10 cellular contexts compared by ENCODE assay signal in the genomic region with DNA sequence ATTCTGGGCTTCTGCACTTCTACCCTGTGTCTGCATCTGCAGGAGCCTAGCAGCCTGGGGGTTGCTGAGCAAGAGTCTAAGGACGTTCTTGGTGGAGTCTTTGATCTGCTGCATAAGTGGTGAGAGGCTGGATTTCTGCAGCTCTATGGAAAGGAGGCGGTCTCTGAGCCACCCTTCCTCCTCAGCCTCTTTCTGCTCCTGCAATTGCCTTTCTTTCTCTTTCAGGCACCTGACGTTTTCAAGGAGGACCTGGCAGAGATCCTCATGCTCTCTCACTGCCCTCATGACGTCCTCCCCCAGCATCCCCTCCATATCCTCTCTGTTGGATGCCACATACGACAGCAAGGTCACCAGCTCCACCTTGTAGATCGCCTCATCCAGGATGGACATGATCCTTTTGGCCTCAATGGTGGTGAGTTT. TPM values are rescaled to one million over a fixed set of nuclear protein-coding genes. Genes with fewer than 3 reads are reported as not detected.
DNase-seq lines count a peak whose midpoint lies in the region; ATAC-seq and TF ChIP-seq lines count a peak whose summit lies in the region.
"Had no signal": no experiment of that assay in that cellular context is flagged by ENCODE, and none has a peak within 500 bp of the region (broad histone marks: within the 10 kb centered on the region; RNA-seq: fewer than 3 reads in every experiment).

No MANE protein-coding gene starts in this region.

- peak; percentile 26 to 32 for ATAC-seq in activated T-cell treated with anti-CD3 and anti-CD28 coated beads, Interleukin-2, amount 50 U/mL, for 4 hours

- H3K27me3 Mint-ChIP-seq in activated T-cell treated with anti-CD3 and anti-CD28 coated beads, Interleukin-2, amount 50 U/mL, for 4 hours (ENCODE audit: low read depth): no peaks in the 10 kb centered on the region
- H3K27me3 Mint-ChIP-seq in activated T-helper 1 cell treated with anti-CD3 and anti-CD28 coated beads, Interleukin-12 subunit alpha, Interleukin-12 subunit beta, Interleukin-2, Interleukin-4 antibody, amounts not matched to agents 30 ng/mL and 10 ng/mL and 1 ng/mL, durations not matched to agents 14 hours and 24 hours and 36 hours (ENCODE audit: insufficient read depth): no peaks in the 10 kb centered on the region

- H3K27me3 ChIP-seq in spleen (replicated peaks in 1 of 7): no peaks in the 10 kb centered on the region

- WGBS in spleen, 5 donors: 30 to 48% (median 38%) methylated on average over 6 of the region's 6 CpGs

- peak overlapping the region; percentile 96 for H3K27ac Mint-ChIP-seq in activated T-helper 1 cell treated with anti-CD3 and anti-CD28 coated beads, Interleukin-12 subunit alpha, Interleukin-12 subunit beta, Interleukin-2, Interleukin-4 antibody, amounts not matched to agents 30 ng/mL and 10 ng/mL and 1 ng/mL, durations not matched to agents 14 hours and 24 hours and 36 hours

- peaks cover 27 to 90% (median 53%) of the 10 kb centered on the region in 6 donors for H3K4me1 ChIP-seq in spleen

- H3K36me3 Mint-ChIP-seq in activated T-cell treated with anti-CD3 and anti-CD28 coated beads, Interleukin-2, amount 50 U/mL, for 4 hours (ENCODE audit: insufficient read depth): no peaks in the 10 kb centered on the region
- H3K36me3 Mint-ChIP-seq in activated T-helper 1 cell treated with anti-CD3 and anti-CD28 coated beads, Interleukin-12 subunit alpha, Interleukin-12 subunit beta, Interleukin-2, Interleukin-4 antibody, amounts not matched to agents 30 ng/mL and 10 ng/mL and 1 ng/mL, durations not matched to agents 14 hours and 24 hours and 36 hours (ENCODE audit: low read depth): peaks cover 12% of the 10 kb centered on the region

- TF ChIP-seq POLR2A in spleen (IDR thresholded peaks at IDR 0.05): no peak

- H3K4me1 Mint-ChIP-seq in activated T-cell treated with anti-CD3 and anti-CD28 coated beads, Interleukin-2, amount 50 U/mL, for 4 hours (ENCODE audit: low read depth): peaks cover 50% of the 10 kb centered on the region
- peaks cover 63% of the 10 kb centered on the region for H3K4me1 Mint-ChIP-seq in activated T-helper 1 cell treated with anti-CD3 and anti-CD28 coated beads, Interleukin-12 subunit alpha, Interleukin-12 subunit beta, Interleukin-2, Interleukin-4 antibody, amounts not matched to agents 30 ng/mL and 10 ng/mL and 1 ng/mL, durations not matched to agents 14 hours and 24 hours and 36 hours (ENCODE audit: low read depth)

- peak overlapping the region; percentile 72 to 87 (median 85) for H3K27ac ChIP-seq in spleen

- TF ChIP-seq CTCF in spleen (IDR thresholded peaks at IDR 0.05 in 8 of 11, conservative IDR thresholded peaks at IDR 0.05 in 3 of 11): no peak

- intact Hi-C loops in activated T-helper 1 cell treated with anti-CD3 and anti-CD28 coated beads, Interleukin-12 subunit alpha, Interleukin-12 subunit beta, Interleukin-2, Interleukin-4 antibody, amounts not matched to agents 30 ng/mL and 10 ng/mL and 1 ng/mL, durations not matched to agents 14 hours and 24 hours and 36 hours (cut with micrococcal nuclease): loop anchor here (1.0 to 5.0 kb wide), 5 partner anchors 10 to 150 kb away; partner anchors contain the start of genes PLBD2 and TPCN1
- intact Hi-C loops in spleen (cut with DNase I; ENCODE audit: low total_unique reads): no loop called here

- DNase-seq in activated T-cell treated with anti-CD3 and anti-CD28 coated beads, Interleukin-2, amount 50 U/mL, for 4 hours: no peak
- no peak for DNase-seq in activated T-cell treated with anti-CD3 and anti-CD28 coated beads for 4 hours
- peak; percentile 37 for DNase-seq in HT1080 (ENCODE audit: low read depth)
- peak; percentile 38 for DNase-seq in activated T-helper 1 cell treated with anti-CD3 and anti-CD28 coated beads, Interleukin-12 subunit alpha, Interleukin-12 subunit beta, Interleukin-2, Interleukin-4 antibody, amounts not matched to agents 30 ng/mL and 10 ng/mL and 1 ng/mL, durations not matched to agents 14 hours and 24 hours and 36 hours (ENCODE audit: low spot score)
- no peak for DNase-seq in spleen
- DNase-seq in iPS-NIHi7 (ENCODE audit: extremely low spot score): no peak
- DNase-seq in pons (ENCODE audit: low spot score): no peak
- no peak for DNase-seq in hippocampal formation (lab: John Stamatoyannopoulos, UW)

- H3K9me3 ChIP-seq in spleen: no peaks in the 10 kb centered on the region

- peak overlapping the region in 1 of 8 donors; percentile 27 for H3K4me3 ChIP-seq in spleen

- H3K4me3 Mint-ChIP-seq in activated T-cell treated with anti-CD3 and anti-CD28 coated beads, Interleukin-2, amount 50 U/mL, for 4 hours: peak overlapping the region; percentile 4
- H3K4me3 Mint-ChIP-seq in activated T-helper 1 cell treated with anti-CD3 and anti-CD28 coated beads, Interleukin-12 subunit alpha, Interleukin-12 subunit beta, Interleukin-2, Interleukin-4 antibody, amounts not matched to agents 30 ng/mL and 10 ng/mL and 1 ng/mL, durations not matched to agents 14 hours and 24 hours and 36 hours: peak overlapping the region; percentile 75

- H3K36me3 ChIP-seq in spleen: no peaks in the 10 kb centered on the region

- no peaks in the 10 kb centered on the region for H3K9me3 Mint-ChIP-seq in activated T-cell treated with anti-CD3 and anti-CD28 coated beads, Interleukin-2, amount 50 U/mL, for 4 hours
- H3K9me3 Mint-ChIP-seq in activated T-helper 1 cell treated with anti-CD3 and anti-CD28 coated beads, Interleukin-12 subunit alpha, Interleukin-12 subunit beta, Interleukin-2, Interleukin-4 antibody, amounts not matched to agents 30 ng/mL and 10 ng/mL and 1 ng/mL, durations not matched to agents 14 hours and 24 hours and 36 hours: peaks cover 8% of the 10 kb centered on the region

RNA-seq across cellular contexts. Expression of gene TPCN1, which starts 13.6 kb away (rescaled TPM):
- 10 to 100 TPM; 17.5 to 23.7 (median 20.8) TPM for total RNA-seq in activated T-cell treated with anti-CD3 and anti-CD28 coated beads, Interleukin-2, amount 50 U/mL, for 4 hours
- 10.2 and 12.1 TPM in 2 replicates for total RNA-seq in HT1080 (2014; rRNA removed; shearing (Covaris generic))
- 16.6 and 17.0 TPM in 2 replicates for polyA plus RNA-seq in HT1080 (2015; cell fraction: cytosol; rRNA removed)
- 54.1 and 64.8 TPM in 2 replicates for polyA plus RNA-seq in HT1080 (2015; cell fraction: nucleus; rRNA removed)
- 31.4 and 35.4 TPM in 2 replicates for total RNA-seq in activated T-helper 1 cell treated with anti-CD3 and anti-CD28 coated beads, Interleukin-12 subunit alpha, Interleukin-12 subunit beta, Interleukin-2, Interleukin-4 antibody, amounts not matched to agents 30 ng/mL and 10 ng/mL and 1 ng/mL, durations not matched to agents 14 hours and 24 hours and 36 hours
- total RNA-seq in spleen: 10 to 100 TPM; 44.6 to 90.1 (median 51.9) TPM
- polyA plus RNA-seq in spleen: 10 to 100 TPM; 15.5 to 28.9 (median 27.8) TPM

RNA-seq across cellular contexts. Expression of gene RITA1, which starts 22.1 kb away (rescaled TPM):
- total RNA-seq in activated T-cell treated with anti-CD3 and anti-CD28 coated beads, Interleukin-2, amount 50 U/mL, for 4 hours: 10 to 100 TPM; 24.6 to 31.0 (median 27.5) TPM
- 50.0 and 58.8 TPM in 2 replicates for total RNA-seq in HT1080 (2014; rRNA removed; shearing (Covaris generic))
- polyA plus RNA-seq in HT1080 (2015; cell fraction: cytosol; rRNA removed): 37.7 and 41.2 TPM in 2 replicates
- polyA plus RNA-seq in HT1080 (2015; cell fraction: nucleus; rRNA removed): 15.7 and 19.1 TPM in 2 replicates
- 27.1 and 31.4 TPM in 2 replicates for total RNA-seq in activated T-helper 1 cell treated with anti-CD3 and anti-CD28 coated beads, Interleukin-12 subunit alpha, Interleukin-12 subunit beta, Interleukin-2, Interleukin-4 antibody, amounts not matched to agents 30 ng/mL and 10 ng/mL and 1 ng/mL, durations not matched to agents 14 hours and 24 hours and 36 hours
- total RNA-seq in spleen: 10 to 100 TPM; 11.1 to 15.6 (median 11.9) TPM
- 10 to 100 TPM in 2 of 3 donors, 1 to 10 TPM in 1; 9.0 to 15.5 (median 13.0) TPM for polyA plus RNA-seq in spleen

RNA-seq across cellular contexts. Expression of gene DDX54, which starts 22.4 kb away (rescaled TPM):
- total RNA-seq in activated T-cell treated with anti-CD3 and anti-CD28 coated beads, Interleukin-2, amount 50 U/mL, for 4 hours: 100 to 1,000 TPM; 213 to 236 (median 232) TPM
- 85.1 and 86.1 TPM in 2 replicates for total RNA-seq in HT1080 (2014; rRNA removed; shearing (Covaris generic))
- 56.7 and 62.2 TPM in 2 replicates for polyA plus RNA-seq in HT1080 (2015; cell fraction: cytosol; rRNA removed)
- polyA plus RNA-seq in HT1080 (2015; cell fraction: nucleus; rRNA removed): 91.0 and 105 TPM in 2 replicates
- 121 and 133 TPM in 2 replicates for total RNA-seq in activated T-helper 1 cell treated with anti-CD3 and anti-CD28 coated beads, Interleukin-12 subunit alpha, Interleukin-12 subunit beta, Interleukin-2, Interleukin-4 antibody, amounts not matched to agents 30 ng/mL and 10 ng/mL and 1 ng/mL, durations not matched to agents 14 hours and 24 hours and 36 hours
- total RNA-seq in spleen: 10 to 100 TPM; 44.4 to 73.1 (median 59.8) TPM
- 10 to 100 TPM; 47.9 to 80.3 (median 69.9) TPM for polyA plus RNA-seq in spleen

RNA-seq across cellular contexts. Expression of gene CFAP73, which starts 58.1 kb away (rescaled TPM):
- under 1 TPM; 0.29 to 0.46 (median 0.38) TPM for total RNA-seq in activated T-cell treated with anti-CD3 and anti-CD28 coated beads, Interleukin-2, amount 50 U/mL, for 4 hours
- total RNA-seq in HT1080 (2014; rRNA removed; shearing (Covaris generic)): not detected in 2 replicates
- polyA plus RNA-seq in HT1080 (2015; cell fraction: cytosol; rRNA removed): not detected in 2 replicates
- not detected in 2 replicates for polyA plus RNA-seq in HT1080 (2015; cell fraction: nucleus; rRNA removed)
- total RNA-seq in activated T-helper 1 cell treated with anti-CD3 and anti-CD28 coated beads, Interleukin-12 subunit alpha, Interleukin-12 subunit beta, Interleukin-2, Interleukin-4 antibody, amounts not matched to agents 30 ng/mL and 10 ng/mL and 1 ng/mL, durations not matched to agents 14 hours and 24 hours and 36 hours: 0.16 and 0.17 TPM in 2 replicates
- total RNA-seq in spleen: not detected
- polyA plus RNA-seq in spleen: under 1 TPM; 0.64 to 0.71 (median 0.70) TPM
- total RNA-seq: epithelial cell of proximal tubule, lung microvascular endothelial cell had no signal

Comparison
In these comparisons a context has a peak if more than half of its experiments do, and no peak if none do; other contexts are left out.
1. DNase-seq: peak in HT1080 (single experiment) and activated T-helper 1 cell treated with anti-CD3 and anti-CD28 coated beads, Interleukin-12 subunit alpha, Interleukin-12 subunit beta, Interleukin-2, Interleukin-4 antibody, amounts not matched to agents 30 ng/mL and 10 ng/mL and 1 ng/mL, durations not matched to agents 14 hours and 24 hours and 36 hours (single experiment); none in activated T-cell treated with anti-CD3 and anti-CD28 coated beads, Interleukin-2, amount 50 U/mL, for 4 hours (single experiment), activated T-cell treated with anti-CD3 and anti-CD28 coated beads for 4 hours (single experiment), spleen (single experiment), iPS-NIHi7 (single experiment), pons (single experiment) and hippocampal formation (0 of 2).